ENCODE assay signal across 8 cellular contexts in the genomic region with DNA sequence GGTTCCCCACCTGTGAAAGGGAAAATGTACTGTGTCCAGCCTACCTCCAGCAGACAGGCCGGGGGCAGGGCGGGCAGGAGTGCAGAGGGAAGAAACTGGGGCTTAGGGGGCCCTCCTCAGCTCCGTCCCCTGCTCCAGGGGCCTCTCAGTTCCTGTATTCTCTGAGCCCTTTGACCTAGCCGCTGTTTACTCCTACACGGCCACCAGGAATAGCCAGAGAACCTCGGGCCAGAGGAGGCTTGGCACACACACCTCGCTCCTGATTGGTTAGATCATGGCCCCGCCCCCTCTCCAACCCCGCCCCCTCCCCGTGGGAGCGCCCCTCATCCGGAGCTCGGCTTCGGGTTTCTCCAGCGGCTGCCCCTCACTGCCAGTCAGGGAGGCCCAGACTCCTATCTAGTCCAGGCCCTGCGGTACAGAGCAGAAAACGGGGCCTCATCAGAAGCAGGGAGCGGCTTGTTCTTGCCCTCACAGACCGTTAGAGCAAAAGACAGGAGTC. TPM values are rescaled to one million over a fixed set of nuclear protein-coding genes. Genes with fewer than 3 reads are reported as not detected.
DNase-seq lines count a peak whose midpoint lies in the region; ATAC-seq, FAIRE-seq and TF ChIP-seq lines count a peak whose summit lies in the region.

No MANE protein-coding gene starts in this region.

- TF ChIP-seq POLR2A in H54 (IDR thresholded peaks at IDR 0.05; ENCODE audit: low read depth, low read length), result no peak

- DNase-seq in activated CD8-positive, alpha-beta memory T cell treated with anti-CD3 and anti-CD28 coated beads for 24 hours, result peak; percentile 75
- no peak for DNase-seq in activated CD8-positive, alpha-beta memory T cell treated with anti-CD3 and anti-CD28 coated beads, Interleukin-2, amount 50 U/mL, for 4 hours
- DNase-seq in RKO (ENCODE audit: low spot score) (peak; percentile 87), lung (ENCODE audit: low spot score) (peak; percentile 74), stromal cell of bone marrow (ENCODE audit: low read depth) (peak; percentile 62), H54 (ENCODE audit: insufficient read length, low spot score) (no peak)

- no peak for FAIRE-seq in H54 (lab: Jason Lieb, UNC)

- peak; percentile 63 for ATAC-seq in lung (ENCODE audit: insufficient read depth, low FRiP score)
- ATAC-seq in HG03045 (IDR thresholded peaks at IDR 0.05; ENCODE audit: unreplicated experiment), result no peak

- WGBS in lung, 2 donors, result 15 to 20% methylated on average over 18 to 19 of the region's 19 CpGs

- no peak for TF ChIP-seq CTCF in lung (IDR thresholded peaks at IDR 0.05; ENCODE audit: control extremely low read depth, extremely low read depth)

- H3K27ac ChIP-seq in duodenal mucosa (ENCODE audit: low read depth, low read length) (no peak overlapping the region), lung (ENCODE audit: low read depth in 1 of 2, low read length in 1 of 2) (peak overlapping the region; percentile 81 to 90)

- peaks cover 10 to 21% of the 10 kb centered on the region in 2 donors for H3K9me3 ChIP-seq in duodenal mucosa (ENCODE audit: control insufficient read depth in 1 of 2, low read length in 2 of 2)
- H3K9me3 ChIP-seq in lung (ENCODE audit: control insufficient read depth in 2 of 2, insufficient read depth in 1 of 2, low read length in 1 of 2), result peaks cover 0 to 11% of the 10 kb centered on the region in 2 donors

- H3K27me3 ChIP-seq in duodenal mucosa (ENCODE audit: control insufficient read depth in 1 of 2, insufficient read depth in 2 of 2, low read length in 2 of 2), result no peaks in the 10 kb centered on the region
- no peaks in the 10 kb centered on the region for H3K27me3 ChIP-seq in lung (ENCODE audit: control insufficient read depth, insufficient read depth)

- H3K36me3 ChIP-seq in duodenal mucosa (ENCODE audit: control insufficient read depth in 1 of 2, insufficient read depth in 2 of 2, low read length in 2 of 2) (peaks cover 20 to 35% of the 10 kb centered on the region in 2 donors), lung (ENCODE audit: control insufficient read depth in 2 of 2, insufficient read depth in 2 of 2, low read length in 2 of 2) (peaks cover 15 to 31% of the 10 kb centered on the region in 2 donors)

- H3K4me3 ChIP-seq in duodenal mucosa (ENCODE audit: low read depth in 1 of 2, low read length in 2 of 2) (peak overlapping the region; percentile 8 to 21), lung (no peak overlapping the region)

- H3K4me1 ChIP-seq in duodenal mucosa (ENCODE audit: control insufficient read depth in 1 of 2, insufficient read depth in 2 of 2, low read length in 2 of 2) (peaks cover 5 to 33% of the 10 kb centered on the region in 2 donors), lung (ENCODE audit: control insufficient read depth in 2 of 2, insufficient read depth in 2 of 2, low read length in 2 of 2) (peaks cover 6 to 18% of the 10 kb centered on the region in 2 donors)

- H3K9ac ChIP-seq in duodenal mucosa (ENCODE audit: low read depth in 1 of 2, low read length in 2 of 2), result no peak overlapping the region

RNA-seq across cellular contexts. Expression of gene ST6GALNAC6, which starts 2.2 kb away (rescaled TPM):
- 10 to 100 TPM; 28.3 to 51.9 TPM for total RNA-seq in lung
- 10 to 100 TPM; 45.3 to 59.8 TPM for polyA plus RNA-seq in lung

RNA-seq across cellular contexts. Expression of gene ST6GALNAC4, which starts 19.6 kb away (rescaled TPM):
- 10 to 100 TPM; 42.7 to 96.2 TPM for total RNA-seq in lung
- polyA plus RNA-seq in lung, result 10 to 100 TPM; 24.6 to 67.3 TPM

RNA-seq across cellular contexts. Expression of gene AK1, which starts 19.8 kb away (rescaled TPM):
- 100 to 1,000 TPM in 1 of 2 donors, 10 to 100 TPM in 1; 72.3 to 154 TPM for total RNA-seq in lung
- polyA plus RNA-seq in lung, result 100 to 1,000 TPM in 1 of 2 donors, 10 to 100 TPM in 1; 63.8 to 386 TPM

RNA-seq across cellular contexts. Expression of gene PIP5KL1, which starts 33.3 kb away (rescaled TPM):
- total RNA-seq in lung, result 1 to 10 TPM; 4.9 to 9.0 TPM
- polyA plus RNA-seq in lung, result 1 to 10 TPM; 2.0 to 4.9 TPM

RNA-seq across cellular contexts. Expression of gene DPM2, which starts 40.4 kb away (rescaled TPM):
- 10 to 100 TPM; 20.5 to 51.3 TPM for total RNA-seq in lung
- 10 to 100 TPM; 50.8 to 51.1 TPM for polyA plus RNA-seq in lung

Comparison
In these comparisons a context has a peak if more than half of its experiments do, and no peak if none do; other contexts are left out.
1. DNase-seq: peak in activated CD8-positive, alpha-beta memory T cell treated with anti-CD3 and anti-CD28 coated beads for 24 hours (single experiment), RKO (single experiment), lung (single experiment) and stromal cell of bone marrow (single experiment); none in activated CD8-positive, alpha-beta memory T cell treated with anti-CD3 and anti-CD28 coated beads, Interleukin-2, amount 50 U/mL, for 4 hours (single experiment) and H54 (single experiment).